Comparison of ENCODE assay signal across 9 cellular contexts in genomic region chr12:56632701-56633464, GRCh38. TPM values are rescaled to one million over a fixed set of nuclear protein-coding genes. Genes with fewer than 3 reads are reported as not detected.
DNase-seq lines count a peak whose midpoint lies in the region; ATAC-seq and TF ChIP-seq lines count a peak whose summit lies in the region.
"Had no signal": no experiment of that assay in that cellular context is flagged by ENCODE, and none has a peak within 500 bp of the region (broad histone marks: within the 10 kb centered on the region; RNA-seq: fewer than 3 reads in every experiment).

No MANE protein-coding gene starts in this region.

- WGBS in heart right ventricle, 2 donors, result 18 to 45% methylated on average over 3 of the region's 3 CpGs

- no peak for ATAC-seq in heart right ventricle
- no peak for ATAC-seq in Right ventricle myocardium superior (ENCODE audit: poor library complexity)
- no peak for ATAC-seq in GM19351 (IDR thresholded peaks at IDR 0.05; ENCODE audit: unreplicated experiment)

- peak overlapping the region; percentile 88 for H3K4me3 Mint-ChIP-seq in mesothelial cell of epicardium

- peaks cover 0 to 10% (median 6%) of the 10 kb centered on the region in 9 donors for H3K36me3 ChIP-seq in heart right ventricle
- peaks cover 7% of the 10 kb centered on the region for H3K36me3 ChIP-seq in brain microvascular endothelial cell (replicated peaks)
- peaks cover 0 to 3% of the 10 kb centered on the region in 2 donors for H3K36me3 ChIP-seq in vagina

- H3K9me3 ChIP-seq in heart right ventricle (no peaks in the 10 kb centered on the region), vagina (no peaks in the 10 kb centered on the region)

- peaks cover 76% of the 10 kb centered on the region for H3K4me1 Mint-ChIP-seq in mesothelial cell of epicardium

- no peak for TF ChIP-seq POLR2A in vagina (IDR thresholded peaks at IDR 0.05)

- intact Hi-C loops in heart right ventricle (cut with DNase I) (loop anchor here in 7 of 10 donors (5.0 to 10.0 kb wide), 8 partner anchors 56 to 508 kb away; partner anchors contain the start of genes RBMS2 (in 2 of the 7), ESYT1 (in 1 of the 7), NAB2 (in 1 of the 7) and NACA (in 1 of the 7)), Right ventricle myocardium superior (cut with DNase I) (loop anchor here (10.0 kb wide), 1 partner anchor 118 kb away; no protein-coding TSS in a partner anchor), vagina (cut with DNase I) (loop anchor here (10.0 kb wide), 1 partner anchor 118 kb away; no protein-coding TSS in a partner anchor)

- no peaks in the 10 kb centered on the region for H3K27me3 ChIP-seq in heart right ventricle
- no peaks in the 10 kb centered on the region for H3K27me3 ChIP-seq in brain microvascular endothelial cell (replicated peaks)
- H3K27me3 ChIP-seq in vagina, result no peaks in the 10 kb centered on the region

- H3K4me1 ChIP-seq in heart right ventricle (peaks cover 29 to 80% (median 68%) of the 10 kb centered on the region in 9 donors), vagina (peaks cover 70% of the 10 kb centered on the region)

- H3K27ac ChIP-seq in heart right ventricle (peak overlapping the region in 8 of 10 donors; percentile 22 to 96 (median 82)), brain microvascular endothelial cell (no peak overlapping the region), vagina (peak overlapping the region; percentile 100)

- H3K27me3 Mint-ChIP-seq in mesothelial cell of epicardium (ENCODE audit: low read depth), result no peaks in the 10 kb centered on the region

- TF ChIP-seq CTCF in heart right ventricle (IDR thresholded peaks at IDR 0.05), result no peak
- TF ChIP-seq CTCF in brain microvascular endothelial cell (IDR thresholded peaks at IDR 0.05; ENCODE audit: low read depth, low read length, missing control alignments), result no peak
- no peak for TF ChIP-seq CTCF in mesothelial cell of epicardium (IDR thresholded peaks at IDR 0.05; ENCODE audit: unreplicated experiment)
- TF ChIP-seq CTCF in vagina (IDR thresholded peaks at IDR 0.05), result no peak

- H3K27ac Mint-ChIP-seq in mesothelial cell of epicardium, result peak overlapping the region; percentile 78

- peak overlapping the region in 9 of 10 donors; percentile 8 to 94 (median 72) for H3K4me3 ChIP-seq in heart right ventricle
- peak overlapping the region; percentile 9 for H3K4me3 ChIP-seq in brain microvascular endothelial cell (ENCODE audit: low read depth, low read length)
- H3K4me3 ChIP-seq in vagina, result peak overlapping the region; percentile 26 to 94

- in situ Hi-C loops in brain microvascular endothelial cell (cut with HindIII; ENCODE audit: low pct_ligation_motif_present, low sequenced_read_pairs), result no loop called here

- peaks cover 3% of the 10 kb centered on the region for H3K36me3 Mint-ChIP-seq in mesothelial cell of epicardium

- DNase-seq in heart right ventricle (no peak), Right ventricle myocardium superior (no peak), brain microvascular endothelial cell (no peak), mesothelial cell of epicardium (ENCODE audit: low spot score in 2 of 2, unreplicated experiment in 2 of 2) (no peak), vagina (ENCODE audit: extremely low spot score in 2 of 2) (no peak), GM03348 (ENCODE audit: low spot score) (no peak), NCI-H146 (lab: John Stamatoyannopoulos, UW) (no peak)
- DNase-seq: NCI-H2029 treated with DMSO at 0.1 percent for 48 hours had no signal

- no peaks in the 10 kb centered on the region for H3K9me3 Mint-ChIP-seq in mesothelial cell of epicardium

RNA-seq across cellular contexts. Expression of gene BAZ2A, which starts 2.8 kb away (rescaled TPM):
- 10 to 100 TPM; 28.7 to 58.7 (median 42.6) TPM for total RNA-seq in heart right ventricle
- polyA plus RNA-seq in heart right ventricle, result 10 to 100 TPM in 1 of 2 donors, 1 to 10 TPM in 1; 8.8 to 52.4 TPM
- 28.5 TPM for total RNA-seq in Right ventricle myocardium superior
- 99.4 to 107 TPM (median 105 TPM) in 3 replicates for total RNA-seq in mesothelial cell of epicardium
- 92.8 TPM for total RNA-seq in vagina

RNA-seq across cellular contexts. Expression of gene ATP5F1B, which starts 12.9 kb away (rescaled TPM):
- total RNA-seq in heart right ventricle (1,000 to 10,000 TPM; 2,092 to 3,612 (median 3,330) TPM), Right ventricle myocardium superior (3,077 TPM), mesothelial cell of epicardium (361 to 391 TPM (median 387 TPM) in 3 replicates), vagina (405 TPM)
- polyA plus RNA-seq in heart right ventricle, result 1,000 to 10,000 TPM; 1,003 to 1,981 TPM

RNA-seq across cellular contexts. Expression of gene PTGES3, which starts 55.2 kb away (rescaled TPM):
- total RNA-seq in heart right ventricle, result 100 to 1,000 TPM in 9 of 10 donors, 10 to 100 TPM in 1; 100.0 to 139 (median 110) TPM
- 10 to 100 TPM; 43.7 to 92.3 TPM for polyA plus RNA-seq in heart right ventricle
- 132 TPM for total RNA-seq in Right ventricle myocardium superior
- 155 to 161 TPM (median 157 TPM) in 3 replicates for total RNA-seq in mesothelial cell of epicardium
- 81.0 TPM for total RNA-seq in vagina

Comparison
In these comparisons a context has a peak if more than half of its experiments do, and no peak if none do; other contexts are left out.
1. H3K4me3 ChIP-seq: peak in every context shown above with its lines; median percentile 72 in heart right ventricle; 60 in vagina; 9 in brain microvascular endothelial cell.